2 cellular contexts compared by ENCODE assay signal in genomic region chr12:89507015-89507824, GRCh38.
TF ChIP-seq lines count a peak whose summit lies in the region.

No MANE protein-coding gene starts in this region.

TF ChIP-seq in A549, 52 proteins besides CTCF, POLR2A, EP300 and RAD21:
- peak; percentile 54 for TF ChIP-seq JUNB (IDR thresholded peaks at IDR 0.05)
- TF ChIP-seq ZNF302 (CRISPR knock-in tag; IDR thresholded peaks at IDR 0.05), result no peak
- no peak for TF ChIP-seq MAZ (IDR thresholded peaks at IDR 0.05; ENCODE audit: borderline replicate concordance, low read depth, low read length)
- no peak for TF ChIP-seq CBX8 (IDR thresholded peaks at IDR 0.05)
- peak in 1 of 2 experiments; percentile 65; a peak in 2 of 5 replicates for TF ChIP-seq JUN (IDR thresholded peaks at IDR 0.05)
- no peak for TF ChIP-seq TP53 (CRISPR knock-in tag; IDR thresholded peaks at IDR 0.05)
- no peak for TF ChIP-seq NR3C1 (IDR thresholded peaks at IDR 0.05)
- TF ChIP-seq, protein P1, sequence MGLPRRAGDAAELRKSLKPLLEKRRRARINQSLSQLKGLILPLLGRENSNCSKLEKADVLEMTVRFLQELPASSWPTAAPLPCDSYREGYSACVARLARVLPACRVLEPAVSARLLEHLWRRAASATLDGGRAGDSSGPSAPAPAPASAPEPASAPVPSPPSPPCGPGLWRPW (IDR thresholded peaks at IDR 0.05), result 0 out of 2 replicates have a peak, but pooled peaks have one; percentile 48
- peak in 1 of 2 experiments; percentile 60; a peak in 3 of 4 replicates for TF ChIP-seq CEBPB (IDR thresholded peaks at IDR 0.05)
- TF ChIP-seq GATA3 (IDR thresholded peaks at IDR 0.05; ENCODE audit: borderline replicate concordance), result peak; percentile 66; the same call in 1 of the 2 replicates
- no peak for TF ChIP-seq FOSB (CRISPR knock-in tag; IDR thresholded peaks at IDR 0.05)
- peak; percentile 69; the same call in 1 of the 2 replicates for TF ChIP-seq HOXB5 (CRISPR knock-in tag; IDR thresholded peaks at IDR 0.05)
- TF ChIP-seq HOXA7 (CRISPR knock-in tag; IDR thresholded peaks at IDR 0.05), result no peak

TF ChIP-seq in IMR-90, 13 proteins besides CTCF, POLR2A, EP300 and RAD21:
- TF ChIP-seq SMC3 (IDR thresholded peaks at IDR 0.05; ENCODE audit: low read depth, low read length) (no peak), USF2 (IDR thresholded peaks at IDR 0.05; ENCODE audit: low read depth, low read length) (no peak), MAZ (IDR thresholded peaks at IDR 0.05; ENCODE audit: borderline replicate concordance, low read depth, low read length) (no peak), MAFK (IDR thresholded peaks at IDR 0.05; ENCODE audit: low read depth, low read length) (no peak), CEBPB (IDR thresholded peaks at IDR 0.05; ENCODE audit: low read depth, low read length) (no peak), BHLHE40 (IDR thresholded peaks at IDR 0.05; ENCODE audit: low read depth, low read length) (no peak), RFX5 (IDR thresholded peaks at IDR 0.05; ENCODE audit: low read depth, low read length) (no peak), MXI1 (IDR thresholded peaks at IDR 0.05; ENCODE audit: borderline replicate concordance, low read depth, low read length) (no peak)
- TF ChIP-seq, protein P2, sequence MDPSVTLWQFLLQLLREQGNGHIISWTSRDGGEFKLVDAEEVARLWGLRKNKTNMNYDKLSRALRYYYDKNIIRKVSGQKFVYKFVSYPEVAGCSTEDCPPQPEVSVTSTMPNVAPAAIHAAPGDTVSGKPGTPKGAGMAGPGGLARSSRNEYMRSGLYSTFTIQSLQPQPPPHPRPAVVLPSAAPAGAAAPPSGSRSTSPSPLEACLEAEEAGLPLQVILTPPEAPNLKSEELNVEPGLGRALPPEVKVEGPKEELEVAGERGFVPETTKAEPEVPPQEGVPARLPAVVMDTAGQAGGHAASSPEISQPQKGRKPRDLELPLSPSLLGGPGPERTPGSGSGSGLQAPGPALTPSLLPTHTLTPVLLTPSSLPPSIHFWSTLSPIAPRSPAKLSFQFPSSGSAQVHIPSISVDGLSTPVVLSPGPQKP (IDR thresholded peaks at IDR 0.05; ENCODE audit: borderline replicate concordance, low read depth, low read length), result no peak
